In genomic region chr17:42304187-42305030, GRCh38 we compare ENCODE assay signal across 1 cellular context.
TF ChIP-seq lines count a peak whose summit lies in the region.

No MANE protein-coding gene starts in this region.

TF ChIP-seq in HepG2, 621 proteins besides CTCF, POLR2A, EP300 and RAD21 (continues in another document):
- no peak for TF ChIP-seq RFX5 (IDR thresholded peaks at IDR 0.05; ENCODE audit: low read depth, low read length)
- no peak for TF ChIP-seq ZBTB33 (CRISPR knock-in tag; IDR thresholded peaks at IDR 0.05)
- peak; percentile 97 for TF ChIP-seq ZBTB7A (CRISPR knock-in tag; IDR thresholded peaks at IDR 0.05)
- TF ChIP-seq NFYB (CRISPR knock-in tag; IDR thresholded peaks at IDR 0.05): no peak
- peak; percentile 62; the same call in 1 of the 2 replicates for TF ChIP-seq ZFP91 (CRISPR knock-in tag; IDR thresholded peaks at IDR 0.05; ENCODE audit: borderline replicate concordance)
- TF ChIP-seq TBX2 (CRISPR knock-in tag; IDR thresholded peaks at IDR 0.05; ENCODE audit: borderline replicate concordance): peak; percentile 52; the same call in 1 of the 2 replicates
- TF ChIP-seq ZBTB46 (CRISPR knock-in tag; IDR thresholded peaks at IDR 0.05; ENCODE audit: borderline replicate concordance): no peak
- no peak for TF ChIP-seq ZBTB49 (CRISPR knock-in tag; IDR thresholded peaks at IDR 0.05; ENCODE audit: borderline replicate concordance)
- 0 out of 2 replicates have a peak, but pooled peaks have one; percentile 17 for TF ChIP-seq ZNF597 (CRISPR knock-in tag; IDR thresholded peaks at IDR 0.05)
- TF ChIP-seq ZNF883 (CRISPR knock-in tag; IDR thresholded peaks at IDR 0.05; ENCODE audit: not compliant biosample characterization): peak; percentile 52
- TF ChIP-seq ISX (CRISPR knock-in tag; conservative IDR thresholded peaks at IDR 0.05): no peak
- no peak; the same call in 1 of the 2 replicates for TF ChIP-seq ZNF337 (CRISPR knock-in tag; IDR thresholded peaks at IDR 0.05; ENCODE audit: borderline replicate concordance, low read depth)
- no peak for TF ChIP-seq ZNF788 (CRISPR knock-in tag; IDR thresholded peaks at IDR 0.05; ENCODE audit: borderline replicate concordance)
- TF ChIP-seq ETV5 (CRISPR knock-in tag; IDR thresholded peaks at IDR 0.05; ENCODE audit: borderline replicate concordance): no peak
- TF ChIP-seq ZNF275 (CRISPR knock-in tag; IDR thresholded peaks at IDR 0.05; ENCODE audit: borderline replicate concordance): no peak
- TF ChIP-seq KLF16 (CRISPR knock-in tag; IDR thresholded peaks at IDR 0.05): no peak
- TF ChIP-seq ZNF589 (CRISPR knock-in tag; conservative IDR thresholded peaks at IDR 0.05): no peak
- TF ChIP-seq ATF1 (CRISPR knock-in tag; IDR thresholded peaks at IDR 0.05): no peak
- TF ChIP-seq ZKSCAN5 (CRISPR knock-in tag; IDR thresholded peaks at IDR 0.05): no peak
- TF ChIP-seq ZNF431 (CRISPR knock-in tag; IDR thresholded peaks at IDR 0.05; ENCODE audit: borderline replicate concordance, low read depth): no peak
- peak; percentile 13; the same call in 1 of the 2 replicates for TF ChIP-seq SOX5 (CRISPR knock-in tag; IDR thresholded peaks at IDR 0.05; ENCODE audit: borderline replicate concordance)
- TF ChIP-seq RBM22 (optimal IDR thresholded peaks at IDR 0.05; ENCODE audit: low read length): no peak
- TF ChIP-seq BCLAF1 (IDR thresholded peaks at IDR 0.05): no peak
- TF ChIP-seq MXD3 (CRISPR knock-in tag; IDR thresholded peaks at IDR 0.05): 0 out of 2 replicates have a peak, but pooled peaks have one; percentile 11
- no peak for TF ChIP-seq CENPT (CRISPR knock-in tag; IDR thresholded peaks at IDR 0.05; ENCODE audit: low read depth)
- no peak for TF ChIP-seq ZNF205 (CRISPR knock-in tag; IDR thresholded peaks at IDR 0.05)
- TF ChIP-seq FOXK2 (IDR thresholded peaks at IDR 0.05): no peak
- no peak for TF ChIP-seq TBP (CRISPR knock-in tag; IDR thresholded peaks at IDR 0.05)
- TF ChIP-seq ZBTB26 (CRISPR knock-in tag; IDR thresholded peaks at IDR 0.05; ENCODE audit: borderline replicate concordance): no peak
- no peak for TF ChIP-seq ZNF382 (CRISPR knock-in tag; IDR thresholded peaks at IDR 0.05; ENCODE audit: borderline replicate concordance)
- no peak for TF ChIP-seq NFE2L2 (IDR thresholded peaks at IDR 0.05; ENCODE audit: low read length)
- no peak for TF ChIP-seq SIN3B (IDR thresholded peaks at IDR 0.05; ENCODE audit: low read length)
- no peak for TF ChIP-seq ZSCAN9 (CRISPR knock-in tag; IDR thresholded peaks at IDR 0.05; ENCODE audit: borderline replicate concordance)
- TF ChIP-seq DMTF1 (CRISPR knock-in tag; IDR thresholded peaks at IDR 0.05): no peak
- no peak for TF ChIP-seq CHD4 (IDR thresholded peaks at IDR 0.05; ENCODE audit: borderline replicate concordance, low read length)
- no peak for TF ChIP-seq PAWR (CRISPR knock-in tag; IDR thresholded peaks at IDR 0.05; ENCODE audit: borderline replicate concordance)
- TF ChIP-seq TRIM22 (IDR thresholded peaks at IDR 0.05): no peak
- TF ChIP-seq NFE2 (CRISPR knock-in tag; IDR thresholded peaks at IDR 0.05): no peak
- no peak for TF ChIP-seq TERF1 (CRISPR knock-in tag; IDR thresholded peaks at IDR 0.05)
- TF ChIP-seq ZNF792 (CRISPR knock-in tag; IDR thresholded peaks at IDR 0.05): no peak
